In the genomic region with DNA sequence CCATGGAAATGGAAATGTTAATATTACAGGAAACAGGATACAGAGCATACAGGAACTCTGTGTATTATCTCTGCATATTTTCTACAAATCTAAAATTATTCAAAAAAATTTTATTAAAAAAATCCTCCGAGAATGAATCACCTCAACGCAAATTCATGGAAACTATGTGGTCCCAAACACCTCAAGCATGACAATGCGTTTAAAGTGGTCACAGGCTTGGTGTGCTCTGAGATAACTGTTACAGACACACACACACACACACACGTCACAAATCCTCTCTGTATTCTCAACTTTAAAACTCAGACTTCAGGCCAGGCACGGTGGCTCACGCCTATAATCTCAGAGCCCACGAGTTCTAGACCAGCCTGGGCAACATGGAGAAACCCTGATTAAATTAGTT, we compare ENCODE assay signal across 1 cellular context.
A peak's percentile ranks its signal among the peaks of the same experiment; 100 is the strongest.
TF ChIP-seq lines count a peak whose summit lies in the region.

No MANE protein-coding gene starts in this region.

TF ChIP-seq in K562, 482 proteins besides CTCF, POLR2A, EP300 and RAD21:
- no peak for TF ChIP-seq ADNP (tag; IDR thresholded peaks at IDR 0.05)
- no peak for TF ChIP-seq AFF4 (CRISPR knock-in tag; IDR thresholded peaks at IDR 0.05)
- no peak for TF ChIP-seq E2F3 (CRISPR knock-in tag; IDR thresholded peaks at IDR 0.05)
- no peak for TF ChIP-seq ZFP30 (CRISPR knock-in tag; IDR thresholded peaks at IDR 0.05; ENCODE audit: borderline replicate concordance)
- peak; percentile 22; the same call in 1 of the 2 replicates for TF ChIP-seq CREM (IDR thresholded peaks at IDR 0.05; ENCODE audit: low read depth)
- peak; percentile 37 for TF ChIP-seq MAFG (tag; conservative IDR thresholded peaks at IDR 0.05)
- no peak for TF ChIP-seq PRPF4 (IDR thresholded peaks at IDR 0.05; ENCODE audit: insufficient read depth, low read depth, low read length, poor library complexity, severe bottlenecking)
- peak; percentile 29; the same call in 1 of the 2 replicates for TF ChIP-seq NFE2 (IDR thresholded peaks at IDR 0.05; ENCODE audit: low read depth)
- TF ChIP-seq, protein P1, sequence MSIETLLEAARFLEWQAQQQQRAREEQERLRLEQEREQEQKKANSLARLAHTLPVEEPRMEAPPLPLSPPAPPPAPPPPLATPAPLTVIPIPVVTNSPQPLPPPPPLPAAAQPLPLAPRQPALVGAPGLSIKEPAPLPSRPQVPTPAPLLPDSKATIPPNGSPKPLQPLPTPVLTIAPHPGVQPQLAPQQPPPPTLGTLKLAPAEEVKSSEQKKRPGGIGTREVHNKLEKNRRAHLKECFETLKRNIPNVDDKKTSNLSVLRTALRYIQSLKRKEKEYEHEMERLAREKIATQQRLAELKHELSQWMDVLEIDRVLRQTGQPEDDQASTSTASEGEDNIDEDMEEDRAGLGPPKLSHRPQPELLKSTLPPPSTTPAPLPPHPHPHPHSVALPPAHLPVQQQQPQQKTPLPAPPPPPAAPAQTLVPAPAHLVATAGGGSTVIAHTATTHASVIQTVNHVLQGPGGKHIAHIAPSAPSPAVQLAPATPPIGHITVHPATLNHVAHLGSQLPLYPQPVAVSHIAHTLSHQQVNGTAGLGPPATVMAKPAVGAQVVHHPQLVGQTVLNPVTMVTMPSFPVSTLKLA (conservative IDR thresholded peaks at IDR 0.05): no peak
- TF ChIP-seq SMARCB1 (IDR thresholded peaks at IDR 0.05; ENCODE audit: insufficient read length, low read depth): no peak
- no peak for TF ChIP-seq ZBTB5 (IDR thresholded peaks at IDR 0.05)
- TF ChIP-seq ZNF133 (CRISPR knock-in tag; IDR thresholded peaks at IDR 0.05): no peak
- TF ChIP-seq C11orf30 (IDR thresholded peaks at IDR 0.05; ENCODE audit: low read depth): 0 out of 2 replicates have a peak, but pooled peaks have one; percentile 34
TF ChIP-seq in K562: peak in this region for 4.
